Comparison of ENCODE assay signal across 8 cellular contexts in genomic region chr14:22982013-22982476, GRCh38. TPM values are rescaled to one million over a fixed set of nuclear protein-coding genes. Genes with fewer than 3 reads are reported as not detected.
DNase-seq lines count a peak whose midpoint lies in the region; ATAC-seq and TF ChIP-seq lines count a peak whose summit lies in the region.

No MANE protein-coding gene starts in this region.

- TSS peak; percentile 58 for BruUV-seq in Panc1 (replicated peaks; lab: Mats Ljungman, UMichigan)

- WGBS in prostate gland: 1% methylated on average over 33 of the region's 36 CpGs

- DNase-seq in GM06990 (ENCODE audit: extremely low read depth, insufficient read length): no peak
- DNase-seq in Panc1 (ENCODE audit: low read depth, low spot score): no peak
- DNase-seq in foreskin fibroblast: no peak
- DNase-seq in prostate gland (ENCODE audit: low spot score): no peak
- DNase-seq in NCI-H1092 treated with DMSO at 0.1 percent for 48 hours (lab: John Stamatoyannopoulos, UW): no peak
- no peak for DNase-seq in GM13976 (ENCODE audit: low spot score)

- POLR2A ChIA-PET in Panc1 (lab: Charles Lee): no interaction called here

- CTCF ChIA-PET in Panc1 (lab: Charles Lee): interaction anchor here (0.7 to 1.4 kb wide), 4 partner anchors 8 to 53 kb away, joined by 3 to 5 read pairs (median 4); partner anchors contain the start of genes HAUS4 and PRMT5

- intact Hi-C loops in Panc1 (cut with micrococcal nuclease; ENCODE audit: unreplicated experiment): no loop called here
- intact Hi-C loops in prostate gland (cut with DNase I): loop anchor here (1.0 to 2.0 kb wide), 2 partner anchors 8 to 51 kb away; no protein-coding TSS in a partner anchor

- TF ChIP-seq CTCF in GM06990 (IDR thresholded peaks at IDR 0.05; ENCODE audit: insufficient read depth, low read length, poor library complexity, severe bottlenecking) (no peak), Panc1 (IDR thresholded peaks at IDR 0.05) (no peak), foreskin fibroblast (IDR thresholded peaks at IDR 0.05; ENCODE audit: low read depth, low read length) (no peak), prostate gland (IDR thresholded peaks at IDR 0.05) (no peak), GM13976 (IDR thresholded peaks at IDR 0.05; ENCODE audit: borderline replicate concordance, control extremely low read depth, extremely low read depth, insufficient read depth, missing control alignments) (no peak)

- ATAC-seq in Panc1 (no peak), HG02938 (IDR thresholded peaks at IDR 0.05; ENCODE audit: unreplicated experiment) (no peak), GM18505 (IDR thresholded peaks at IDR 0.05; ENCODE audit: unreplicated experiment) (no peak)

- H3K4me3 ChIP-seq in GM06990 (replicated peaks; ENCODE audit: low read depth, low read length): peak overlapping the region; percentile 76
- peak overlapping the region; percentile 66 to 76 for H3K4me3 ChIP-seq in Panc1 (ENCODE audit: low read depth in 2 of 2, low read length in 2 of 2)
- H3K4me3 ChIP-seq in foreskin fibroblast (ENCODE audit: low read depth in 1 of 2, low read length in 2 of 2): peak overlapping the region; percentile 76 to 85
- peak overlapping the region; percentile 57 to 62 for H3K4me3 ChIP-seq in prostate gland

- H3K4me1 ChIP-seq in Panc1 (ENCODE audit: control insufficient read depth, insufficient read depth, low read length) (peaks cover 18% of the 10 kb centered on the region), prostate gland (replicated peaks) (peaks cover 4% of the 10 kb centered on the region)

- in situ Hi-C loops in Panc1 (cut with HindIII; ENCODE audit: low pct_unique_long_range_greater_than_20kb, low sequenced_read_pairs): no loop called here
- in situ Hi-C loops in GM13976 (cut with MboI; ENCODE audit: low sequenced_read_pairs, unreplicated experiment): no loop called here

- no peak for TF ChIP-seq POLR2A in prostate gland (IDR thresholded peaks at IDR 0.05)
- TF ChIP-seq POLR2A in GM18505 (IDR thresholded peaks at IDR 0.05; ENCODE audit: borderline replicate concordance, extremely low read depth, insufficient read depth, insufficient read length): no peak

- H3K27me3 ChIP-seq in GM06990 (replicated peaks; ENCODE audit: control insufficient read depth, insufficient read depth, low read length): no peaks in the 10 kb centered on the region
- no peaks in the 10 kb centered on the region for H3K27me3 ChIP-seq in Panc1 (ENCODE audit: control insufficient read depth, insufficient read depth, low read length)
- no peaks in the 10 kb centered on the region for H3K27me3 ChIP-seq in prostate gland (replicated peaks; ENCODE audit: insufficient read depth)

- H3K27ac ChIP-seq in Panc1 (ENCODE audit: low read length) (peak overlapping the region; percentile 87), prostate gland (peak overlapping the region; percentile 76 to 86)

- H3K36me3 ChIP-seq in GM06990 (ENCODE audit: control insufficient read depth, insufficient read depth, low read length) (no peaks in the 10 kb centered on the region), Panc1 (ENCODE audit: control insufficient read depth, insufficient read depth, low read length) (no peaks in the 10 kb centered on the region; the same call in 1 of the 2 replicates), prostate gland (no peaks in the 10 kb centered on the region)

- no peaks in the 10 kb centered on the region for H3K9me3 ChIP-seq in Panc1 (ENCODE audit: control insufficient read depth, insufficient read depth, low read depth, low read length)
- H3K9me3 ChIP-seq in prostate gland: no peaks in the 10 kb centered on the region

RNA-seq across cellular contexts. Expression of gene AJUBA, which starts 0.3 kb away (rescaled TPM):
- 50.2 TPM for total RNA-seq in Panc1 (2021; ENCODE audit: unreplicated experiment)
- 22.9 TPM for polyA plus RNA-seq in Panc1 (2012; ENCODE audit: insufficient read length)
- 10 to 100 TPM; 21.0 to 27.9 TPM for total RNA-seq in prostate gland

RNA-seq across cellular contexts. Expression of gene HAUS4, which starts 25.2 kb away (rescaled TPM):
- total RNA-seq in Panc1 (2021; ENCODE audit: unreplicated experiment) (25.7 TPM), prostate gland (10 to 100 TPM; 39.8 to 53.3 TPM)
- 14.1 TPM for polyA plus RNA-seq in Panc1 (2012; ENCODE audit: insufficient read length)

RNA-seq across cellular contexts. Expression of gene C14orf93, which starts 27.9 kb away (rescaled TPM):
- total RNA-seq in Panc1 (2021; ENCODE audit: unreplicated experiment): 5.6 TPM
- polyA plus RNA-seq in Panc1 (2012; ENCODE audit: insufficient read length): 7.1 TPM
- total RNA-seq in prostate gland: 10 to 100 TPM; 15.1 to 17.6 TPM

RNA-seq across cellular contexts. Expression of gene PSMB5, which starts 52.7 kb away (rescaled TPM):
- total RNA-seq in Panc1 (2021; ENCODE audit: unreplicated experiment) (149 TPM), prostate gland (100 to 1,000 TPM; 124 to 152 TPM)
- polyA plus RNA-seq in Panc1 (2012; ENCODE audit: insufficient read length): 252 TPM

RNA-seq across cellular contexts. Expression of gene PRMT5, which starts 52.9 kb away (rescaled TPM):
- total RNA-seq in Panc1 (2021; ENCODE audit: unreplicated experiment) (108 TPM), prostate gland (10 to 100 TPM; 65.0 to 71.0 TPM)
- 200 TPM for polyA plus RNA-seq in Panc1 (2012; ENCODE audit: insufficient read length)
